14 cellular contexts compared by ENCODE assay signal in genomic region chr9:133973111-133973790, GRCh38. TPM values are rescaled to one million over a fixed set of nuclear protein-coding genes. Genes with fewer than 3 reads are reported as not detected.
DNase-seq lines count a peak whose midpoint lies in the region; ATAC-seq and TF ChIP-seq lines count a peak whose summit lies in the region.
"Had no signal": no experiment of that assay in that cellular context is flagged by ENCODE, and none has a peak within 500 bp of the region (broad histone marks: within the 10 kb centered on the region; RNA-seq: fewer than 3 reads in every experiment).

No MANE protein-coding gene starts in this region.

- H3K18ac ChIP-seq in trophoblast cell (ENCODE audit: low read length), result peak overlapping the region; percentile 9

- peak; percentile 14 for DNase-seq in COLO668 (lab: John Stamatoyannopoulos, UW; ENCODE audit: unreplicated experiment)
- DNase-seq in hepatocyte (ENCODE audit: low spot score), result no peak
- no peak for DNase-seq in trophoblast cell
- no peak for DNase-seq in DMS153 (lab: John Stamatoyannopoulos, UW)
- no peak for DNase-seq in stimulated activated CD4-positive, alpha-beta T cell treated with anti-CD3 and anti-CD28 coated beads, Interleukin-4, amount 100 ng/mL, for 24 hours
- DNase-seq: activated CD4-positive, CD25-positive, alpha-beta regulatory T cell treated with anti-CD3 and anti-CD28 coated beads, Interleukin-2, amount 50 U/mL, for 72 hours; activated naive CD4-positive, alpha-beta T cell; AML-193; NCI-H2029 treated with DMSO at 0.1 percent for 48 hours; T-helper 2 cell had no signal

- H3K4me1 ChIP-seq in hepatocyte (ENCODE audit: insufficient read depth), result peaks cover 53% of the 10 kb centered on the region
- peaks cover 52 to 71% of the 10 kb centered on the region in 2 experiments for H3K4me1 ChIP-seq in trophoblast cell (ENCODE audit: control insufficient read depth in 1 of 2, insufficient read depth in 2 of 2, low read length in 2 of 2)
- H3K4me1 ChIP-seq: breast epithelium had no signal

- ATAC-seq in GM19351 (IDR thresholded peaks at IDR 0.05; ENCODE audit: unreplicated experiment), result no peak
- ATAC-seq: HCT116 had no signal

- no peaks in the 10 kb centered on the region for H3K27me3 Mint-ChIP-seq in IgD-negative memory B cell

- H4K91ac ChIP-seq in trophoblast cell (ENCODE audit: low read depth, low read length), result no peak overlapping the region

- no peak overlapping the region for H4K8ac ChIP-seq in trophoblast cell (ENCODE audit: low read depth, low read length)

- no peak overlapping the region for H3K14ac ChIP-seq in trophoblast cell (ENCODE audit: low read length)

- H3K4me1 Mint-ChIP-seq in IgD-negative memory B cell, result peaks cover 49 to 68% (median 54%) of the 10 kb centered on the region in 3 donors

- H3K36me3 ChIP-seq in hepatocyte (replicated peaks; ENCODE audit: insufficient read depth, low read depth) (no peaks in the 10 kb centered on the region), trophoblast cell (ENCODE audit: control insufficient read depth in 1 of 2, insufficient read depth in 2 of 2, low read length in 2 of 2) (peaks cover 19 to 20% of the 10 kb centered on the region in 2 experiments)
- H3K36me3 ChIP-seq: breast epithelium had no signal

- no peak for TF ChIP-seq CTCF in hepatocyte (IDR thresholded peaks at IDR 0.05; ENCODE audit: poor library complexity)

- peak overlapping the region; percentile 21 to 94 (median 77) for H3K4me3 Mint-ChIP-seq in IgD-negative memory B cell

- no peaks in the 10 kb centered on the region for H3K9me3 Mint-ChIP-seq in IgD-negative memory B cell

- H3K9me3 ChIP-seq in hepatocyte (ENCODE audit: low read depth), result no peaks in the 10 kb centered on the region
- peaks cover 3% of the 10 kb centered on the region for H3K9me3 ChIP-seq in trophoblast cell (ENCODE audit: insufficient read depth, low read depth, low read length)
- H3K9me3 ChIP-seq: breast epithelium had no signal

- H3K27ac ChIP-seq in hepatocyte (peak overlapping the region; percentile 85), trophoblast cell (ENCODE audit: low read depth, low read length) (no peak overlapping the region)
- H3K27ac ChIP-seq: breast epithelium had no signal

- no peak overlapping the region for H3K4me2 ChIP-seq in hepatocyte
- H3K4me2 ChIP-seq in trophoblast cell (ENCODE audit: low read length), result no peak overlapping the region

- H3K27ac Mint-ChIP-seq in IgD-negative memory B cell, result peak overlapping the region; percentile 60 to 93 (median 84)

- H3K27me3 ChIP-seq in hepatocyte (no peaks in the 10 kb centered on the region), trophoblast cell (ENCODE audit: insufficient read depth, low read length) (no peaks in the 10 kb centered on the region)
- H3K27me3 ChIP-seq: breast epithelium had no signal

- H3K79me1 ChIP-seq in trophoblast cell (ENCODE audit: low read length), result peaks cover 2% of the 10 kb centered on the region

- peaks cover 85% of the 10 kb centered on the region for H4K20me1 ChIP-seq in hepatocyte (ENCODE audit: insufficient read depth, poor library complexity, severe bottlenecking)

- peaks cover 97% of the 10 kb centered on the region for H3K79me2 ChIP-seq in hepatocyte
- H3K79me2 ChIP-seq in trophoblast cell (ENCODE audit: control insufficient read depth, insufficient read depth, low read length, poor library complexity), result peaks cover 85% of the 10 kb centered on the region

- H4K12ac ChIP-seq in trophoblast cell (ENCODE audit: low read depth, low read length), result no peak overlapping the region

- H3K4me3 ChIP-seq in hepatocyte (no peak overlapping the region), trophoblast cell (ENCODE audit: low read depth, low read length) (no peak overlapping the region)
- H3K4me3 ChIP-seq: breast epithelium had no signal

- H2AFZ ChIP-seq in hepatocyte (no peak overlapping the region), trophoblast cell (ENCODE audit: insufficient read depth, low read length, poor library complexity) (no peak overlapping the region)

- H3K36me3 Mint-ChIP-seq in IgD-negative memory B cell, result no peaks in the 10 kb centered on the region

- no peaks in the 10 kb centered on the region for H3K9me2 ChIP-seq in hepatocyte (replicated peaks; ENCODE audit: insufficient read depth)

- H3K23ac ChIP-seq in trophoblast cell (ENCODE audit: low read length), result no peak overlapping the region

- peak overlapping the region; percentile 97 for H3K4ac ChIP-seq in trophoblast cell (ENCODE audit: low read depth, low read length)

- WGBS in hepatocyte (ENCODE audit: low lambda C conversion rate, missing lambda C conversion rate), result 95% methylated on average over 24 of the region's 24 CpGs
- WGBS in trophoblast cell (ENCODE audit: extremely low coverage, insufficient coverage, insufficient read length), result no CpG with 5 or more reads among the region's 24 CpGs

- no peak overlapping the region for H2BK120ac ChIP-seq in trophoblast cell (ENCODE audit: insufficient read depth, low read length, poor library complexity)

- H3K9ac ChIP-seq in trophoblast cell (ENCODE audit: low read length), result no peak overlapping the region

- H2AK5ac ChIP-seq in trophoblast cell (ENCODE audit: low read length), result peak overlapping the region; percentile 7

- no peak overlapping the region for H2BK12ac ChIP-seq in trophoblast cell (ENCODE audit: low read length)

- no peak overlapping the region for H2BK5ac ChIP-seq in trophoblast cell (ENCODE audit: low read depth, low read length, poor library complexity)

RNA-seq across cellular contexts. Expression of gene VAV2, which starts 18.9 kb away (rescaled TPM):
- polyA plus RNA-seq in IgD-negative memory B cell (28.7 TPM), hepatocyte (27.5 and 27.7 TPM in 2 replicates)
- 22.2 and 24.9 TPM in 2 replicates for total RNA-seq in hepatocyte
- polyA plus RNA-seq in trophoblast cell (2013), result 54.6 and 55.9 TPM in 2 replicates

RNA-seq across cellular contexts. Expression of gene BRD3OS, which starts 52.0 kb away (rescaled TPM):
- polyA plus RNA-seq in IgD-negative memory B cell, result 26.5 TPM
- 13.4 and 14.9 TPM in 2 replicates for total RNA-seq in hepatocyte
- 13.3 and 13.4 TPM in 2 replicates for polyA plus RNA-seq in hepatocyte
- polyA plus RNA-seq in trophoblast cell (2013), result 7.4 and 8.4 TPM in 2 replicates
